ENCODE assay signal across 1 cellular context in genomic region chr12:68745904-68746571, GRCh38.
TF ChIP-seq lines count a peak whose summit lies in the region.

Gene SLC35E3 (plus strand): TSS chr12:68746176. CDS start chr12:68746378, 202 bp downstream.

TF ChIP-seq in HepG2, 621 proteins besides CTCF, POLR2A, EP300 and RAD21 (continued from another document and continues in another):
- TF ChIP-seq UBTF (CRISPR knock-in tag; IDR thresholded peaks at IDR 0.05) = peak; percentile 86
- TF ChIP-seq BCL3 (CRISPR knock-in tag; IDR thresholded peaks at IDR 0.05) = peak; percentile 76; the same call in 1 of the 2 replicates
- no peak for TF ChIP-seq ZNF326 (CRISPR knock-in tag; IDR thresholded peaks at IDR 0.05; ENCODE audit: borderline replicate concordance)
- peak; percentile 90 for TF ChIP-seq TAF1 (CRISPR knock-in tag; IDR thresholded peaks at IDR 0.05)
- no peak for TF ChIP-seq ZNF460 (CRISPR knock-in tag; IDR thresholded peaks at IDR 0.05; ENCODE audit: borderline replicate concordance)
- peak; percentile 40; the same call in 1 of the 2 replicates for TF ChIP-seq ZBTB7B (CRISPR knock-in tag; IDR thresholded peaks at IDR 0.05)
- no peak for TF ChIP-seq ZNF7 (CRISPR knock-in tag; IDR thresholded peaks at IDR 0.05)
- no peak for TF ChIP-seq EED (CRISPR knock-in tag; IDR thresholded peaks at IDR 0.05)
- peak; percentile 87 for TF ChIP-seq USF2 (IDR thresholded peaks at IDR 0.05; ENCODE audit: low read depth, low read length)
- TF ChIP-seq USF2 (CRISPR knock-in tag; IDR thresholded peaks at IDR 0.05; ENCODE audit: borderline replicate concordance) = peak; percentile 97; the same call in 1 of the 2 replicates
- TF ChIP-seq ZBTB21 (CRISPR knock-in tag; IDR thresholded peaks at IDR 0.05) = no peak
- peak; percentile 81 for TF ChIP-seq PITX1 (CRISPR knock-in tag; IDR thresholded peaks at IDR 0.05)
- TF ChIP-seq ZNF616 (CRISPR knock-in tag; IDR thresholded peaks at IDR 0.05; ENCODE audit: low read depth) = no peak
- no peak for TF ChIP-seq TIGD3 (CRISPR knock-in tag; IDR thresholded peaks at IDR 0.05; ENCODE audit: borderline replicate concordance)
- TF ChIP-seq SNAI1 (CRISPR knock-in tag; IDR thresholded peaks at IDR 0.05; ENCODE audit: borderline replicate concordance) = peak; percentile 93; the same call in 1 of the 2 replicates
- peak; percentile 76; the same call in 1 of the 2 replicates for TF ChIP-seq ZBTB20 (CRISPR knock-in tag; IDR thresholded peaks at IDR 0.05; ENCODE audit: borderline replicate concordance, low read depth)
- peak; percentile 54 for TF ChIP-seq IRF2 (CRISPR knock-in tag; IDR thresholded peaks at IDR 0.05)
- TF ChIP-seq ZNF431 (CRISPR knock-in tag; IDR thresholded peaks at IDR 0.05; ENCODE audit: borderline replicate concordance, low read depth) = peak; percentile 80
- 0 out of 2 replicates have a peak, but pooled peaks have one; percentile 45 for TF ChIP-seq KLF15 (CRISPR knock-in tag; IDR thresholded peaks at IDR 0.05; ENCODE audit: borderline replicate concordance)
- TF ChIP-seq MXI1 (IDR thresholded peaks at IDR 0.05; ENCODE audit: borderline replicate concordance, low read depth, low read length) = peak; percentile 96
- peak; percentile 43; the same call in 1 of the 2 replicates for TF ChIP-seq ZSCAN29 (CRISPR knock-in tag; conservative IDR thresholded peaks at IDR 0.05)
- peak; percentile 85; the same call in 1 of the 2 replicates for TF ChIP-seq HOXA3 (CRISPR knock-in tag; IDR thresholded peaks at IDR 0.05)
- peak; percentile 42 for TF ChIP-seq HIVEP1 (CRISPR knock-in tag; IDR thresholded peaks at IDR 0.05)
- no peak for TF ChIP-seq ZNF24 (IDR thresholded peaks at IDR 0.05)
- TF ChIP-seq ZNF281 (CRISPR knock-in tag; IDR thresholded peaks at IDR 0.05; ENCODE audit: borderline replicate concordance) = no peak
- no peak for TF ChIP-seq SOX13 (IDR thresholded peaks at IDR 0.05)
- peak in 1 of 2 experiments; percentile 32; a peak in 1 of 4 replicates for TF ChIP-seq SOX13 (CRISPR knock-in tag; conservative IDR thresholded peaks at IDR 0.05 in 1 of 2, IDR thresholded peaks at IDR 0.05 in 1 of 2)
- TF ChIP-seq BRF2 (CRISPR knock-in tag; IDR thresholded peaks at IDR 0.05) = peak; percentile 61; the same call in 1 of the 2 replicates
- no peak for TF ChIP-seq ZFP1 (CRISPR knock-in tag; IDR thresholded peaks at IDR 0.05)
- TF ChIP-seq MYC (CRISPR knock-in tag; IDR thresholded peaks at IDR 0.05; ENCODE audit: borderline replicate concordance) = peak; percentile 91
- TF ChIP-seq NCOA2 (CRISPR knock-in tag; IDR thresholded peaks at IDR 0.05) = 0 out of 2 replicates have a peak, but pooled peaks have one; percentile 13
- TF ChIP-seq ZFAT (CRISPR knock-in tag; conservative IDR thresholded peaks at IDR 0.05) = no peak
- no peak; the same call in 1 of the 2 replicates for TF ChIP-seq ZNF451 (CRISPR knock-in tag; IDR thresholded peaks at IDR 0.05)
- TF ChIP-seq BRD4 (CRISPR knock-in tag; IDR thresholded peaks at IDR 0.05) = no peak
- peak; percentile 87 for TF ChIP-seq ZNF33B (CRISPR knock-in tag; IDR thresholded peaks at IDR 0.05)
- peak; percentile 85; the same call in 1 of the 2 replicates for TF ChIP-seq ZNF747 (CRISPR knock-in tag; IDR thresholded peaks at IDR 0.05; ENCODE audit: borderline replicate concordance)
- peak; percentile 20; the same call in 1 of the 2 replicates for TF ChIP-seq ZMYM3 (CRISPR knock-in tag; IDR thresholded peaks at IDR 0.05)
- peak; percentile 62 for TF ChIP-seq MED1 (CRISPR knock-in tag; IDR thresholded peaks at IDR 0.05)
- no peak for TF ChIP-seq ZNF280B (CRISPR knock-in tag; IDR thresholded peaks at IDR 0.05; ENCODE audit: borderline replicate concordance)
- peak; percentile 71; the same call in 1 of the 2 replicates for TF ChIP-seq YEATS2 (CRISPR knock-in tag; IDR thresholded peaks at IDR 0.05; ENCODE audit: borderline replicate concordance)
- TF ChIP-seq NR2C2 (CRISPR knock-in tag; IDR thresholded peaks at IDR 0.05; ENCODE audit: borderline replicate concordance) = peak; percentile 77
- peak; percentile 62; the same call in 1 of the 2 replicates for TF ChIP-seq NAIF1 (CRISPR knock-in tag; IDR thresholded peaks at IDR 0.05; ENCODE audit: borderline replicate concordance)
- TF ChIP-seq ELF1 (CRISPR knock-in tag; IDR thresholded peaks at IDR 0.05) = peak; percentile 83
- TF ChIP-seq KLF11 (CRISPR knock-in tag; IDR thresholded peaks at IDR 0.05) = peak; percentile 7; the same call in 1 of the 2 replicates
- TF ChIP-seq ZNF232 (CRISPR knock-in tag; IDR thresholded peaks at IDR 0.05; ENCODE audit: borderline replicate concordance) = no peak; the same call in 1 of the 2 replicates
- peak; percentile 60 for TF ChIP-seq IKZF4 (CRISPR knock-in tag; IDR thresholded peaks at IDR 0.05; ENCODE audit: borderline replicate concordance, low read depth, not compliant biosample characterization)
- TF ChIP-seq ATF2 (CRISPR knock-in tag; IDR thresholded peaks at IDR 0.05) = no peak
- no peak for TF ChIP-seq GLI4 (CRISPR knock-in tag; IDR thresholded peaks at IDR 0.05; ENCODE audit: borderline replicate concordance)
